In the genomic region with DNA sequence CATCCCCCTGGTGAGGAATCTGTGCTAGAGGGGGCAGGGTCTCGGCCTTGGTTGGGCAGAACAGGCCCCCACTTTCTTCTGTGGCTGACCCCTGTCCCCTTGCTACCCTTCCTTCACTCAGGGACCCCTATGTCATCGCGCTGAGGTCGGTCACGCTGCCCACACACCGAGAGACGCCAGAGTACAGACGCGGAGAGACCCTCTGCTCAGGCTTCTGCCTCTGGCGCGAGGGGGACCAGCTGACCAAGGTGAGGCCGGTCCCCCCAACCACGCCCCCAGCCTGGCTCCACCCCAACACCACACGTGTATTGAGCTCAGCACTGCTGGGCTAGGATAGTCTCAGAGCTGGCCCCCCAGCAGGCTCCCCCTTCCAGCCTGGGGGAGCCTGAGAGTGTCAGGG, we compare ENCODE assay signal across 1 cellular context.
TF ChIP-seq lines count a peak whose summit lies in the region.

No MANE protein-coding gene starts in this region.

TF ChIP-seq in WTC11, 78 proteins besides CTCF, POLR2A, EP300 and RAD21 (continued from another document):
- TF ChIP-seq ZNF423 (CRISPR knock-in tag; IDR thresholded peaks at IDR 0.05) (no peak), ZBTB21 (CRISPR knock-in tag; IDR thresholded peaks at IDR 0.05; ENCODE audit: borderline replicate concordance) (no peak), ZNF396 (CRISPR knock-in tag; IDR thresholded peaks at IDR 0.05; ENCODE audit: borderline replicate concordance) (no peak), NR3C1 (CRISPR knock-in tag; conservative IDR thresholded peaks at IDR 0.05; ENCODE audit: low read depth) (no peak), RELA (CRISPR knock-in tag; IDR thresholded peaks at IDR 0.05; ENCODE audit: borderline replicate concordance) (no peak), PREB (CRISPR knock-in tag; IDR thresholded peaks at IDR 0.05; ENCODE audit: borderline replicate concordance) (no peak), ATF6 (CRISPR knock-in tag; IDR thresholded peaks at IDR 0.05) (no peak), SMAD3 (CRISPR knock-in tag; IDR thresholded peaks at IDR 0.05; ENCODE audit: borderline replicate concordance) (no peak), SOX15 (CRISPR knock-in tag; IDR thresholded peaks at IDR 0.05) (no peak), CREB1 (CRISPR knock-in tag; IDR thresholded peaks at IDR 0.05) (no peak), NR1H2 (CRISPR knock-in tag; IDR thresholded peaks at IDR 0.05) (no peak), JAZF1 (CRISPR knock-in tag; IDR thresholded peaks at IDR 0.05) (no peak), RORB (CRISPR knock-in tag; IDR thresholded peaks at IDR 0.05) (no peak), ZNF138 (CRISPR knock-in tag; conservative IDR thresholded peaks at IDR 0.05) (no peak)
